Comparison of ENCODE assay signal across 1 cellular context in the genomic region with DNA sequence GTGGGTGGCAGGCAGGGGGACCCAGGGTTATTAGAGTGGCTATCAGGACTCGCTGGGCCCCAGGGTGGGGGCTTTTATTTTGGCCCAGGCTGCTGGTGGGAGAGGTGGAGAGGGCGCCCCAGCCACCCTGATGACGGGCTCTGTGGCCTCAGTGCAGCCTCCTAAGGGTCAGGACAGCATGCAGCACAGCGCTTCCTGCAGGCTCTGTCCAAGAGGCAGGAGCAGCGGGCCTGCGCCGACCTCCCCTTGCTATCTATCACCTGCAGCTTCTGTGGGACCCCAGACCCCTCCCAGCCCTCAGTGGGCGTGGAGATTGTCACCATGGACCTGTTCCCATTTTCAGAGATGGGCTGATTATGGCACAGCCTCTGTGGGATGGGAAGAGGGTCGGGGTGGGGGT.
TF ChIP-seq lines count a peak whose summit lies in the region.

No MANE protein-coding gene starts in this region.

TF ChIP-seq in HCT116, 20 proteins besides CTCF, POLR2A, EP300 and RAD21 (continued from another document):
- TF ChIP-seq, protein P1, sequence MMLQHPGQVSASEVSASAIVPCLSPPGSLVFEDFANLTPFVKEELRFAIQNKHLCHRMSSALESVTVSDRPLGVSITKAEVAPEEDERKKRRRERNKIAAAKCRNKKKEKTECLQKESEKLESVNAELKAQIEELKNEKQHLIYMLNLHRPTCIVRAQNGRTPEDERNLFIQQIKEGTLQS (IDR thresholded peaks at IDR 0.05): no peak
- TF ChIP-seq JUND (IDR thresholded peaks at IDR 0.05): no peak
